ENCODE assay signal across 25 cellular contexts in genomic region chr14:33733310-33733709, GRCh38.
"Had no signal": no experiment of that assay in that cellular context is flagged by ENCODE, and none has a peak within 500 bp of the region (broad histone marks: within the 10 kb centered on the region; RNA-seq: fewer than 3 reads in every experiment).

No MANE protein-coding gene starts in this region.

- H3K27me3 ChIP-seq: esophagus squamous epithelium, gastrocnemius medialis, heart right ventricle, left lung had no signal

- H3K4me3 Mint-ChIP-seq: dendritic cell treated with granulocyte-macrophage colony-stimulating factor and Interleukin-4, amounts not matched to agents 40 ng/mL and 50 ng/mL, for 4 days; effector memory CD8-positive, alpha-beta T cell; endodermal cell; mesothelial cell of epicardium; naive thymus-derived CD8-positive, alpha-beta T cell had no signal

- H3K4me3 ChIP-seq: coronary artery, esophagus squamous epithelium, gastrocnemius medialis, heart right ventricle, left lung, lower lobe of right lung, mucosa of descending colon had no signal

- H3K27ac ChIP-seq: coronary artery, epithelial cell of prostate, esophagus squamous epithelium, gastrocnemius medialis, heart right ventricle, left lung, lower lobe of right lung had no signal

- H3K36me3 Mint-ChIP-seq: naive B cell; naive thymus-derived CD8-positive, alpha-beta T cell had no signal

- H3K4me1 ChIP-seq: esophagus squamous epithelium, gastrocnemius medialis, heart right ventricle, left lung, lower lobe of right lung had no signal

- H3K9me3 ChIP-seq: esophagus squamous epithelium, gastrocnemius medialis, heart right ventricle, left lung, lower lobe of right lung, mucosa of descending colon had no signal

- H3K36me3 ChIP-seq: esophagus squamous epithelium, gastrocnemius medialis, heart right ventricle, left lung, lower lobe of right lung had no signal

- H3K4me1 Mint-ChIP-seq: endodermal cell; naive B cell; naive thymus-derived CD8-positive, alpha-beta T cell had no signal

- DNase-seq: effector CD8-positive, alpha-beta T cell; effector memory CD8-positive, alpha-beta T cell; endodermal cell; erythroblast; esophagus squamous epithelium; foreskin fibroblast; foreskin melanocyte; gastrocnemius medialis; glutamatergic neuron; head of caudate nucleus; heart right ventricle; hippocampal formation; left cardiac atrium; left lung; left ventricle myocardium superior; lower lobe of right lung; mesenchymal stem cell; mucosa of descending colon; naive B cell; naive thymus-derived CD8-positive, alpha-beta T cell had no signal

- H3K27ac Mint-ChIP-seq: dendritic cell treated with granulocyte-macrophage colony-stimulating factor and Interleukin-4, amounts not matched to agents 40 ng/mL and 50 ng/mL, for 4 days; effector memory CD8-positive, alpha-beta T cell; endodermal cell; mesothelial cell of epicardium; naive B cell; naive thymus-derived CD8-positive, alpha-beta T cell had no signal

- ATAC-seq: effector memory CD8-positive, alpha-beta T cell; esophagus mucosa; gastrocnemius medialis; heart right ventricle; left cardiac atrium; left lung; left ventricle myocardium superior; lower lobe of right lung; mucosa of descending colon; naive thymus-derived CD8-positive, alpha-beta T cell had no signal

- H3K9me3 Mint-ChIP-seq: dendritic cell treated with granulocyte-macrophage colony-stimulating factor and Interleukin-4, amounts not matched to agents 40 ng/mL and 50 ng/mL, for 4 days; effector memory CD8-positive, alpha-beta T cell; endodermal cell; naive B cell; naive thymus-derived CD8-positive, alpha-beta T cell had no signal

- H3K27me3 Mint-ChIP-seq: dendritic cell treated with granulocyte-macrophage colony-stimulating factor and Interleukin-4, amounts not matched to agents 40 ng/mL and 50 ng/mL, for 4 days; effector memory CD8-positive, alpha-beta T cell had no signal
